ENCODE assay signal across 19 cellular contexts in genomic region chr18:62537946-62538345, GRCh38. TPM values are rescaled to one million over a fixed set of nuclear protein-coding genes. Genes with fewer than 3 reads are reported as not detected.
DNase-seq lines count a peak whose midpoint lies in the region; ATAC-seq, FAIRE-seq and TF ChIP-seq lines count a peak whose summit lies in the region.
"Had no signal": no experiment of that assay in that cellular context is flagged by ENCODE, and none has a peak within 500 bp of the region (broad histone marks: within the 10 kb centered on the region; RNA-seq: fewer than 3 reads in every experiment).

No MANE protein-coding gene starts in this region.

- peak; percentile 5 for FAIRE-seq in GM12892 (lab: Jason Lieb, UNC)
- FAIRE-seq: GM12891, H1 had no signal

- peak; percentile 97 for ATAC-seq in RWPE2 (ENCODE audit: low read depth)
- ATAC-seq in effector memory CD8-positive, alpha-beta T cell (replicated peaks), result no peak
- ATAC-seq: CD8-positive, alpha-beta T cell had no signal

- peak overlapping the region; percentile 66 for H3K27ac ChIP-seq in RWPE2 (ENCODE audit: poor library complexity, severe bottlenecking)
- H3K27ac ChIP-seq: BLaER1 treated with 17β-estradiol and CSF1 and Interleukin-3, amounts not matched to agents 10 nM and 100 nM; KMS-11; SJSA1 had no signal

- no peak overlapping the region for H3K4me3 ChIP-seq in RWPE2 (ENCODE audit: severe bottlenecking)
- H3K4me3 ChIP-seq: BLaER1 treated with 17β-estradiol and CSF1 and Interleukin-3, amounts not matched to agents 10 nM and 100 nM; SJSA1 had no signal

- no peak overlapping the region for H3K27ac Mint-ChIP-seq in effector memory CD8-positive, alpha-beta T cell
- no peak overlapping the region for H3K27ac Mint-ChIP-seq in progenitor cell of endocrine pancreas

- H3K9me3 ChIP-seq in RWPE2 (ENCODE audit: severe bottlenecking), result no peaks in the 10 kb centered on the region
- H3K9me3 ChIP-seq: BLaER1 treated with 17β-estradiol and CSF1 and Interleukin-3, amounts not matched to agents 10 nM and 100 nM; SJSA1 had no signal

- peaks cover 21% of the 10 kb centered on the region for H3K4me1 ChIP-seq in RWPE2 (ENCODE audit: insufficient read depth, poor library complexity, severe bottlenecking)
- H3K4me1 ChIP-seq: SJSA1 had no signal

- H3K27me3 Mint-ChIP-seq in effector memory CD8-positive, alpha-beta T cell, result no peaks in the 10 kb centered on the region
- no peaks in the 10 kb centered on the region for H3K27me3 Mint-ChIP-seq in progenitor cell of endocrine pancreas

- H3K36me3 ChIP-seq in RWPE2 (ENCODE audit: low read depth), result peaks cover 16% of the 10 kb centered on the region

- DNase-seq in GM12892 (ENCODE audit: insufficient read length), result no peak
- no peak for DNase-seq in RWPE2 (ENCODE audit: low spot score)
- DNase-seq in glomerular visceral epithelial cell (ENCODE audit: extremely low spot score), result peak; percentile 59
- DNase-seq in renal cortical epithelial cell (ENCODE audit: low read depth), result peak; percentile 69
- DNase-seq in effector memory CD8-positive, alpha-beta T cell, result no peak
- DNase-seq in pons (ENCODE audit: low spot score), result no peak
- no peak for DNase-seq in progenitor cell of endocrine pancreas (ENCODE audit: low spot score, unreplicated experiment)
- DNase-seq: CD8-positive, alpha-beta T cell; NCI-H1417 treated with DMSO at 0.1 percent for 48 hours; NCI-H187 treated with DMSO at 0.1 percent for 48 hours; NCI-H2227 treated with DMSO at 0.1 percent for 48 hours; NCI-H510A treated with DMSO at 0.1 percent for 48 hours; NCI-H774; OCI-M1 had no signal

- H3K9me3 Mint-ChIP-seq in effector memory CD8-positive, alpha-beta T cell, result no peaks in the 10 kb centered on the region
- no peaks in the 10 kb centered on the region for H3K9me3 Mint-ChIP-seq in progenitor cell of endocrine pancreas (ENCODE audit: low read depth)
- H3K9me3 Mint-ChIP-seq: CD8-positive, alpha-beta T cell had no signal

- H3K27me3 ChIP-seq in RWPE2 (ENCODE audit: insufficient read depth, poor library complexity, severe bottlenecking), result no peaks in the 10 kb centered on the region
- H3K27me3 ChIP-seq: BLaER1 treated with 17β-estradiol and CSF1 and Interleukin-3, amounts not matched to agents 10 nM and 100 nM; SJSA1 had no signal

- H3K4me3 Mint-ChIP-seq in effector memory CD8-positive, alpha-beta T cell, result no peak overlapping the region
- no peak overlapping the region for H3K4me3 Mint-ChIP-seq in progenitor cell of endocrine pancreas (ENCODE audit: low read depth)
- H3K4me3 Mint-ChIP-seq: CD8-positive, alpha-beta T cell had no signal

- peaks cover 25% of the 10 kb centered on the region for H3K36me3 Mint-ChIP-seq in effector memory CD8-positive, alpha-beta T cell (ENCODE audit: insufficient read depth)
- H3K36me3 Mint-ChIP-seq in progenitor cell of endocrine pancreas (ENCODE audit: insufficient read depth), result no peaks in the 10 kb centered on the region

- peaks cover 38 to 55% of the 10 kb centered on the region in 2 donors for H3K4me1 Mint-ChIP-seq in effector memory CD8-positive, alpha-beta T cell (ENCODE audit: low read depth in 2 of 2)
- peaks cover 3% of the 10 kb centered on the region for H3K4me1 Mint-ChIP-seq in progenitor cell of endocrine pancreas (ENCODE audit: low read depth)

- TF ChIP-seq POLR2A in GM12892 (IDR thresholded peaks at IDR 0.05; ENCODE audit: low read depth, low read length), result no peak

- TF ChIP-seq CTCF in RWPE2 (IDR thresholded peaks at IDR 0.05; ENCODE audit: poor library complexity, severe bottlenecking), result no peak
- TF ChIP-seq CTCF in progenitor cell of endocrine pancreas (IDR thresholded peaks at IDR 0.05; ENCODE audit: unreplicated experiment), result no peak

RNA-seq across cellular contexts. Expression of gene ZCCHC2, which starts 15.1 kb away (rescaled TPM):
- polyA plus RNA-seq in GM12892 (2012; ENCODE audit: missing spikeins), result 10.5 TPM
- total RNA-seq in renal cortical epithelial cell, result 6.4 and 11.7 TPM in 2 replicates
- 18.5 and 20.6 TPM in 2 replicates for total RNA-seq in progenitor cell of endocrine pancreas

Comparison
In these comparisons a context has a peak if more than half of its experiments do, and no peak if none do; other contexts are left out.
1. DNase-seq: peak in glomerular visceral epithelial cell (single experiment) and renal cortical epithelial cell (single experiment); none in GM12892 (single experiment), RWPE2 (single experiment), effector memory CD8-positive, alpha-beta T cell (0 of 3), pons (single experiment) and progenitor cell of endocrine pancreas (single experiment).